Comparison of ENCODE assay signal across 8 cellular contexts in the genomic region with DNA sequence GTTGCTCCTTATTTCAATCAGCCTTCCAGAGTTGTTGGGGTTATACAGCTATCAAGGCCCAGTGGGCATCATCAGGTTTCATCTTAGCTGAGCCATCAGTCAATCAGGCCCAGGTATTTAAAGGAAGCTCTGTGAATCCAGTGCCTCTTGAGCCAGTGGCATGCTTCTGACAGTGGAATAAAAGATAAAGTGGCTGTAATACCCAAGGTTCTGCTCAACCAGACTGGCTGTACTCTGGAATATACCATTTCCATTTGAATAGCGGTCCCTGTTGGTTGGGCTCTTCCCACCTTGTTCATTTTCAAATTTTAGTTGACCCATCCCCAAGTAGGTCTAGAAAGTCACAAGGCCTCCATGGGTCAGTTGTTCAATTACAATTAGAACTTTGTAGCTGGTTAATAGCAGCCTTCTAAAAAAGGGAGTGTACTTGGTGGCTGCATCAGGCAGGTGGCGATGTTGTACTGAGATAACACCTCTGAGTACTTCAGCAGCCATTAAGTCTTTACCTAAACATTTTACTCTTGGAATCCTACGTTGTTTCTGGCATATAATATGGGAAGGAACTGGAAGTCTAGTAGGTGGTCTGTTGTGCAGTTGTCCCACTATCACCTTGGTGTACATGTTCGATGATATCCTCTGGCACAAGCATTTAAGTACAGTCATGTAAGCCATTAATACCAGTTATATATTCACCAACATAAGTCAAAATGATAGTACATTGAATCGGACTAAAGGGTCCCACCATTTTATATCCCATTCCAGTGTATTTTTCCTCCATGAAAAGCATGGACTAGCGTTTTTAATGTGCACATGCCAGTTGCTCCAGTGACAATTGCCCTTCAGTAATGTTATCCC.
A peak's percentile ranks its signal among the peaks of the same experiment; 100 is the strongest.
DNase-seq lines count a peak whose midpoint lies in the region; ATAC-seq, FAIRE-seq and TF ChIP-seq lines count a peak whose summit lies in the region.

No MANE protein-coding gene starts in this region.

- WGBS in prostate gland, result 55% methylated on average over 6 of the region's 6 CpGs

- peak; percentile 55 for TF ChIP-seq CTCF in CD8-positive, alpha-beta T cell (IDR thresholded peaks at IDR 0.05)
- TF ChIP-seq CTCF in fibroblast of pulmonary artery (IDR thresholded peaks at IDR 0.05; ENCODE audit: low read length, missing control alignments), result peak; percentile 70
- TF ChIP-seq CTCF in prostate gland (IDR thresholded peaks at IDR 0.05), result peak in 3 of 4 experiments; percentile 27 to 55 (median 55)

- TF ChIP-seq POLR2A in H54 (IDR thresholded peaks at IDR 0.05; ENCODE audit: low read depth, low read length), result no peak
- TF ChIP-seq POLR2A in prostate gland (IDR thresholded peaks at IDR 0.05), result no peak

- no peak for ATAC-seq in CD8-positive, alpha-beta T cell
- no peak for ATAC-seq in GM18870 (IDR thresholded peaks at IDR 0.05; ENCODE audit: unreplicated experiment)

- H3K4me1 ChIP-seq in CD8-positive, alpha-beta T cell (ENCODE audit: insufficient read depth, low read length), result no peaks in the 10 kb centered on the region
- no peaks in the 10 kb centered on the region for H3K4me1 ChIP-seq in prostate gland (replicated peaks)

- no peak overlapping the region for H3K27ac Mint-ChIP-seq in CD8-positive, alpha-beta T cell

- intact Hi-C loops in CD8-positive, alpha-beta T cell (cut with DNase I, micrococcal nuclease), result loop anchor here in 1 of 2 experiments (1.0 to 10.0 kb wide), 2 partner anchors 419 to 863 kb away; no protein-coding TSS in a partner anchor
- intact Hi-C loops in prostate gland (cut with DNase I), result no loop called here

- no peaks in the 10 kb centered on the region for H3K27me3 ChIP-seq in CD8-positive, alpha-beta T cell (ENCODE audit: insufficient read depth, low read length)
- H3K27me3 ChIP-seq in prostate gland (replicated peaks; ENCODE audit: insufficient read depth), result no peaks in the 10 kb centered on the region

- CTCF ChIA-PET in CD8-positive, alpha-beta T cell (lab: Charles Lee), result interaction anchor here (0.5 to 2.0 kb wide), 10 partner anchors 9 to 441 kb away, joined by 3 to 7 read pairs (median 3); no protein-coding TSS in a partner anchor

- H3K9me3 ChIP-seq in CD8-positive, alpha-beta T cell (ENCODE audit: low read length), result no peaks in the 10 kb centered on the region
- H3K9me3 ChIP-seq in prostate gland, result no peaks in the 10 kb centered on the region

- H3K4me3 ChIP-seq in CD8-positive, alpha-beta T cell (ENCODE audit: low read depth, low read length), result no peak overlapping the region
- H3K4me3 ChIP-seq in fibroblast of pulmonary artery (replicated peaks; ENCODE audit: low read depth, low read length), result no peak overlapping the region
- no peak overlapping the region for H3K4me3 ChIP-seq in prostate gland

- peak; percentile 94 for FAIRE-seq in H54 (lab: Jason Lieb, UNC)

- peaks cover 12% of the 10 kb centered on the region for H3K9me3 Mint-ChIP-seq in CD8-positive, alpha-beta T cell

- H3K36me3 Mint-ChIP-seq in CD8-positive, alpha-beta T cell, result peaks cover 13% of the 10 kb centered on the region

- POLR2A ChIA-PET in CD8-positive, alpha-beta T cell (lab: Charles Lee), result no interaction called here

- no peak overlapping the region for H3K4me3 Mint-ChIP-seq in CD8-positive, alpha-beta T cell

- H3K27me3 Mint-ChIP-seq in CD8-positive, alpha-beta T cell (ENCODE audit: low read depth), result no peaks in the 10 kb centered on the region

- no peaks in the 10 kb centered on the region for H3K36me3 ChIP-seq in CD8-positive, alpha-beta T cell (ENCODE audit: insufficient read depth, low read length)
- H3K36me3 ChIP-seq in prostate gland, result no peaks in the 10 kb centered on the region

- no peak overlapping the region for H3K27ac ChIP-seq in CD8-positive, alpha-beta T cell (ENCODE audit: low read depth, low read length)
- H3K27ac ChIP-seq in prostate gland, result no peak overlapping the region

- DNase-seq in CD8-positive, alpha-beta T cell, result peak in 4 of 7 experiments; percentile 11 to 40 (median 22)
- DNase-seq in H54 (ENCODE audit: insufficient read length, low spot score) (peak; percentile 52), NCI-H510A (lab: John Stamatoyannopoulos, UW) (peak; percentile 11), fibroblast of pulmonary artery (ENCODE audit: low read depth) (peak; percentile 71), prostate gland (ENCODE audit: low spot score) (peak; percentile 9), C1 segment of cervical spinal cord (lab: John Stamatoyannopoulos, UW) (no peak)
- DNase-seq in activated CD4-positive, alpha-beta T cell treated with anti-CD3 and anti-CD28 coated beads, Interleukin-2, amount 50 U/mL, for 1 hour, result peak; percentile 24

- H3K4me1 Mint-ChIP-seq in CD8-positive, alpha-beta T cell (ENCODE audit: low read depth), result peaks cover 6% of the 10 kb centered on the region

Comparison
In these comparisons a context has a peak if more than half of its experiments do, and no peak if none do; other contexts are left out.
1. DNase-seq: peak in CD8-positive, alpha-beta T cell (4 of 7), H54 (single experiment), NCI-H510A (single experiment), activated CD4-positive, alpha-beta T cell treated with anti-CD3 and anti-CD28 coated beads, Interleukin-2, amount 50 U/mL, for 1 hour (single experiment), fibroblast of pulmonary artery (single experiment) and prostate gland (single experiment); none in C1 segment of cervical spinal cord (0 of 14).
2. Peak in every context shown above with its lines, with median percentiles within 50 percentile points of each other: CTCF ChIP-seq.